In the genomic region with DNA sequence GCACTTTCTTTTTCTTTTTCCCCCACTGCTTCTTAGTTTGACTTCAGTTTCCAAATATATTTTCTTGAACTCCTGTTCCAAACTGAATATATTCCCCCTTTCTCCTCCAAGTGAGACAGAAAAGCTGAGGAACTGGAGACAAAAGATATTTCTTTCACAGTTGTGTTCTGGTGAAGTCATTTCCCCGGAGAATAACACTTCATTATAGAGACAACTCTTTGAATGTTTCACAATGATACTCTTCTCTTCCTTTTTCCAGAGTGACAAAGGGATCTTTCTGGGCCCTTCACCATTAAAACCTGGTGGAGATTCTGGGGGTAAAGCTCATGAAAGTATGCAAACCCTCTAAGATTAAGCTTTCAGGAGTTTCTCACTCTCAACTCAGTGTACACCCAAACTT, we compare ENCODE assay signal across 21 cellular contexts.
DNase-seq lines count a peak whose midpoint lies in the region; ATAC-seq and TF ChIP-seq lines count a peak whose summit lies in the region.
"Had no signal": no experiment of that assay in that cellular context is flagged by ENCODE, and none has a peak within 500 bp of the region (broad histone marks: within the 10 kb centered on the region; RNA-seq: fewer than 3 reads in every experiment).

No MANE protein-coding gene starts in this region.

- no peaks in the 10 kb centered on the region for H3K36me3 ChIP-seq in Karpas-422 (ENCODE audit: insufficient read depth, low read length)
- H3K36me3 ChIP-seq: Peyer's patch had no signal

- no peak overlapping the region for H3K4me3 Mint-ChIP-seq in stimulated activated effector memory CD8-positive, alpha-beta T cell treated with anti-CD3 and anti-CD28 coated beads, Interleukin-12 subunit alpha, Interleukin-12 subunit beta, amount 100 ng/mL, for 72 hours
- H3K4me3 Mint-ChIP-seq in activated CD8-positive, alpha-beta memory T cell treated with anti-CD3 and anti-CD28 coated beads, Interleukin-2, amount 10 ng/mL, durations not matched to agents 7 days and 5 days: no peak overlapping the region
- H3K4me3 Mint-ChIP-seq: B cell; CD4-positive, alpha-beta memory T cell had no signal

- no peak overlapping the region for H3K4me3 ChIP-seq in Karpas-422 (ENCODE audit: low read length)
- H3K4me3 ChIP-seq: GM23248, K562, Peyer's patch had no signal

- no peaks in the 10 kb centered on the region for H3K9me2 ChIP-seq in Karpas-422 (replicated peaks; ENCODE audit: insufficient read depth, low read length)
- H3K9me2 ChIP-seq: SK-N-SH had no signal

- TF ChIP-seq POLR2A in GM18505 (IDR thresholded peaks at IDR 0.05; ENCODE audit: borderline replicate concordance, extremely low read depth, insufficient read depth, insufficient read length): no peak

- H2AFZ ChIP-seq in Karpas-422 (ENCODE audit: low read length): peak overlapping the region; percentile 80
- H2AFZ ChIP-seq: GM23248 had no signal

- no peaks in the 10 kb centered on the region for H3K27me3 Mint-ChIP-seq in activated CD8-positive, alpha-beta memory T cell treated with anti-CD3 and anti-CD28 coated beads, Interleukin-2, amount 10 ng/mL, durations not matched to agents 7 days and 5 days
- H3K27me3 Mint-ChIP-seq: B cell; CD4-positive, alpha-beta memory T cell had no signal

- H3K27ac Mint-ChIP-seq in stimulated activated effector memory CD8-positive, alpha-beta T cell treated with anti-CD3 and anti-CD28 coated beads, Interleukin-12 subunit alpha, Interleukin-12 subunit beta, amount 100 ng/mL, for 72 hours: peak overlapping the region; percentile 8
- H3K27ac Mint-ChIP-seq in activated CD8-positive, alpha-beta memory T cell treated with anti-CD3 and anti-CD28 coated beads, Interleukin-2, amount 10 ng/mL, durations not matched to agents 7 days and 5 days: no peak overlapping the region
- H3K27ac Mint-ChIP-seq: B cell; CD4-positive, alpha-beta memory T cell had no signal

- peaks cover 15% of the 10 kb centered on the region for H3K9me3 Mint-ChIP-seq in stimulated activated effector memory CD8-positive, alpha-beta T cell treated with anti-CD3 and anti-CD28 coated beads, Interleukin-12 subunit alpha, Interleukin-12 subunit beta, amount 100 ng/mL, for 72 hours
- peaks cover 4% of the 10 kb centered on the region for H3K9me3 Mint-ChIP-seq in activated CD8-positive, alpha-beta memory T cell treated with anti-CD3 and anti-CD28 coated beads, Interleukin-2, amount 10 ng/mL, durations not matched to agents 7 days and 5 days (ENCODE audit: low read depth)

- no peak overlapping the region for H3K27ac ChIP-seq in Karpas-422 (ENCODE audit: low read length)
- H3K27ac ChIP-seq: GM23248, Peyer's patch had no signal

- peaks cover 14% of the 10 kb centered on the region for H3K9me3 ChIP-seq in Karpas-422 (ENCODE audit: low read length)
- H3K9me3 ChIP-seq: Peyer's patch, SK-N-SH had no signal

- H3K4me1 ChIP-seq in Karpas-422 (ENCODE audit: low read length): peaks cover 4% of the 10 kb centered on the region; the same call in 1 of the 2 replicates
- H3K4me1 ChIP-seq: Peyer's patch had no signal

- peaks cover 7% of the 10 kb centered on the region for H3K36me3 Mint-ChIP-seq in stimulated activated effector memory CD8-positive, alpha-beta T cell treated with anti-CD3 and anti-CD28 coated beads, Interleukin-12 subunit alpha, Interleukin-12 subunit beta, amount 100 ng/mL, for 72 hours
- no peaks in the 10 kb centered on the region for H3K36me3 Mint-ChIP-seq in activated CD8-positive, alpha-beta memory T cell treated with anti-CD3 and anti-CD28 coated beads, Interleukin-2, amount 10 ng/mL, durations not matched to agents 7 days and 5 days
- H3K36me3 Mint-ChIP-seq: CD4-positive, alpha-beta memory T cell had no signal

- DNase-seq in Karpas-422 (no peak), NCI-H69 (lab: John Stamatoyannopoulos, UW) (peak; percentile 2), medulla oblongata (ENCODE audit: extremely low spot score) (peak; percentile 21), NCI-H446 (lab: John Stamatoyannopoulos, UW) (no peak)
- DNase-seq in stimulated activated effector memory CD8-positive, alpha-beta T cell treated with anti-CD3 and anti-CD28 coated beads, Interleukin-12 subunit alpha, Interleukin-12 subunit beta, amount 100 ng/mL, for 72 hours (ENCODE audit: low spot score in 2 of 2): no peak
- DNase-seq in activated CD8-positive, alpha-beta memory T cell treated with anti-CD3 and anti-CD28 coated beads, Interleukin-2, amount 10 ng/mL, durations not matched to agents 7 days and 5 days: no peak
- DNase-seq: CD4-positive, alpha-beta memory T cell; DND-41; GM23248; NCI-H1092; NCI-H146; NCI-H2081; NCI-H226; NCI-H526; Peyer's patch; Right ventricle myocardium superior; SK-N-SH; T-helper 1 cell had no signal

- H3K27me3 ChIP-seq in Karpas-422 (ENCODE audit: low read length): no peaks in the 10 kb centered on the region
- H3K27me3 ChIP-seq: Peyer's patch had no signal

- no peaks in the 10 kb centered on the region for H3K79me2 ChIP-seq in Karpas-422 (ENCODE audit: low read length)

- CTCF ChIA-PET in activated CD8-positive, alpha-beta memory T cell treated with anti-CD3 and anti-CD28 coated beads, Interleukin-2, amount 10 ng/mL, durations not matched to agents 7 days and 5 days (lab: Charles Lee): no interaction called here

- ATAC-seq in stimulated activated effector memory CD8-positive, alpha-beta T cell treated with anti-CD3 and anti-CD28 coated beads, Interleukin-12 subunit alpha, Interleukin-12 subunit beta, amount 100 ng/mL, for 72 hours: no peak
- ATAC-seq in activated CD8-positive, alpha-beta memory T cell treated with anti-CD3 and anti-CD28 coated beads, Interleukin-2, amount 10 ng/mL, durations not matched to agents 7 days and 5 days: no peak
- ATAC-seq in GM18505 (IDR thresholded peaks at IDR 0.05; ENCODE audit: unreplicated experiment): no peak
- ATAC-seq: K562 had no signal

- no peak overlapping the region for H3K9ac ChIP-seq in Karpas-422 (ENCODE audit: low read length)
- H3K9ac ChIP-seq: GM23248, SK-N-SH had no signal

- peak overlapping the region; percentile 1 for H3K4me2 ChIP-seq in Karpas-422 (ENCODE audit: low read depth, low read length, poor library complexity, severe bottlenecking)
- H3K4me2 ChIP-seq: SK-N-SH had no signal

- no peaks in the 10 kb centered on the region for H3K4me1 Mint-ChIP-seq in stimulated activated effector memory CD8-positive, alpha-beta T cell treated with anti-CD3 and anti-CD28 coated beads, Interleukin-12 subunit alpha, Interleukin-12 subunit beta, amount 100 ng/mL, for 72 hours
- no peaks in the 10 kb centered on the region for H3K4me1 Mint-ChIP-seq in activated CD8-positive, alpha-beta memory T cell treated with anti-CD3 and anti-CD28 coated beads, Interleukin-2, amount 10 ng/mL, durations not matched to agents 7 days and 5 days
- H3K4me1 Mint-ChIP-seq: B cell; CD4-positive, alpha-beta memory T cell had no signal

- no peaks in the 10 kb centered on the region for H4K20me1 ChIP-seq in Karpas-422 (ENCODE audit: insufficient read depth, low read depth, low read length)

Comparison
In these comparisons a context has a peak if more than half of its experiments do, and no peak if none do; other contexts are left out.
1. DNase-seq: peak in NCI-H69 (single experiment) and medulla oblongata (single experiment); none in Karpas-422 (single experiment), stimulated activated effector memory CD8-positive, alpha-beta T cell treated with anti-CD3 and anti-CD28 coated beads, Interleukin-12 subunit alpha, Interleukin-12 subunit beta, amount 100 ng/mL, for 72 hours (0 of 2), activated CD8-positive, alpha-beta memory T cell treated with anti-CD3 and anti-CD28 coated beads, Interleukin-2, amount 10 ng/mL, durations not matched to agents 7 days and 5 days (single experiment) and NCI-H446 (0 of 2).